In the genomic region with DNA sequence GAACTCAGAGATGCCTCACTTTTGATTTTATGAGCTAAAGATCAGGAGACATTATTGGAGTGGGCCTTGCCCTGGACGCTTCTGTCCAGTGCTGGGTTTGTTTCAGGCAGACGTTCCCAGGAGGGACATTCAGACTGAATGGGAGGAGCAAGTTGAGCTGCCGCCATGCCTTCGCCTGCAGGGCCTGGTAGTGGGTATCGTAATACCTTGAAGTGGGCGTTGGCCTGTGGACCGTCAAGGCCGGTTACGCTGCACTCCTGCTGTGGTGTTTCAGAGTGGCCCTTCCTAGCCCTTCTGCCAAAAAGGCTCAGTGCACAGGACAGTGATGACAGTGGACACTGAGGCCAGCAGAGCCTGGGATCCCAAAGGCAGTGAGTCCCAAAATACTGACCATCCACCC, we compare ENCODE assay signal across 24 cellular contexts. TPM values are rescaled to one million over a fixed set of nuclear protein-coding genes. Genes with fewer than 3 reads are reported as not detected.
"Had no signal": no experiment of that assay in that cellular context is flagged by ENCODE, and none has a peak within 500 bp of the region (broad histone marks: within the 10 kb centered on the region; RNA-seq: fewer than 3 reads in every experiment).

No MANE protein-coding gene starts in this region.

- DNase-seq: activated CD4-positive, alpha-beta T cell treated with anti-CD3 and anti-CD28 coated beads for 48 hours; activated CD4-positive, CD25-positive, alpha-beta regulatory T cell; activated CD8-positive, alpha-beta T cell treated with anti-CD3 and anti-CD28 coated beads for 36 hours; activated naive CD4-positive, alpha-beta T cell treated with anti-CD3 and anti-CD28 coated beads, Interleukin-2, amount 10 ng/mL, durations not matched to agents 7 days and 5 days; activated naive CD8-positive, alpha-beta T cell treated with anti-CD3 and anti-CD28 coated beads, Interleukin-2, amount 50 U/mL, for 24 hours; activated T-cell treated with anti-CD3 and anti-CD28 coated beads, Interleukin-2, amount 50 U/mL, for 1 hour; aorta; colonic mucosa; effector CD4-positive, alpha-beta T cell; gastrocnemius medialis; head of caudate nucleus; left lung; mammary epithelial cell; naive B cell; stimulated activated CD4-positive, alpha-beta T cell treated with anti-CD3 and anti-CD28 coated beads, Interleukin-4, amount 100 ng/mL, for 24 hours; T-cell; upper lobe of right lung had no signal

- H3K4me1 ChIP-seq: colonic mucosa, neural progenitor cell, upper lobe of right lung had no signal

- H3K27ac Mint-ChIP-seq: activated CD8-positive, alpha-beta T cell treated with anti-CD3 and anti-CD28 coated beads for 36 hours; activated naive CD4-positive, alpha-beta T cell treated with anti-CD3 and anti-CD28 coated beads, Interleukin-2, amount 10 ng/mL, durations not matched to agents 7 days and 5 days; activated naive CD8-positive, alpha-beta T cell treated with anti-CD3 and anti-CD28 coated beads, Interleukin-2, amount 50 U/mL, for 24 hours; activated T-helper 2 cell treated with anti-CD3 and anti-CD28 coated beads, Interferon-gamma antibody, Interleukin-2, Interleukin-4, amounts not matched to agents 10 μg/mL and 5 μg/mL and 100 μg/mL, durations not matched to agents 14 hours and 24 hours and 36 hours; naive B cell; neural progenitor cell; stimulated activated effector memory CD8-positive, alpha-beta T cell treated with anti-CD3 and anti-CD28 coated beads, Interleukin-12 subunit alpha, Interleukin-12 subunit beta, amount 100 ng/mL, for 72 hours; T-cell had no signal

- H3K9me3 ChIP-seq: colonic mucosa, gastrocnemius medialis, left lung, upper lobe of right lung had no signal

- H3K9me3 Mint-ChIP-seq: activated CD8-positive, alpha-beta T cell treated with anti-CD3 and anti-CD28 coated beads for 36 hours; activated naive CD4-positive, alpha-beta T cell treated with anti-CD3 and anti-CD28 coated beads, Interleukin-2, amount 10 ng/mL, durations not matched to agents 7 days and 5 days; activated naive CD8-positive, alpha-beta T cell treated with anti-CD3 and anti-CD28 coated beads, Interleukin-2, amount 50 U/mL, for 24 hours; activated T-helper 2 cell treated with anti-CD3 and anti-CD28 coated beads, Interferon-gamma antibody, Interleukin-2, Interleukin-4, amounts not matched to agents 10 μg/mL and 5 μg/mL and 100 μg/mL, durations not matched to agents 14 hours and 24 hours and 36 hours; central memory CD8-positive, alpha-beta T cell; neural progenitor cell; stimulated activated effector memory CD8-positive, alpha-beta T cell treated with anti-CD3 and anti-CD28 coated beads, Interleukin-12 subunit alpha, Interleukin-12 subunit beta, amount 100 ng/mL, for 72 hours; T-cell had no signal

- H3K4me1 Mint-ChIP-seq: central memory CD8-positive, alpha-beta T cell; stimulated activated effector memory CD8-positive, alpha-beta T cell treated with anti-CD3 and anti-CD28 coated beads, Interleukin-12 subunit alpha, Interleukin-12 subunit beta, amount 100 ng/mL, for 72 hours had no signal

- H3K4me3 ChIP-seq: colonic mucosa, gastrocnemius medialis, left lung, neural progenitor cell, upper lobe of right lung had no signal

- H3K36me3 ChIP-seq: colonic mucosa, gastrocnemius medialis, left lung, neural progenitor cell, upper lobe of right lung had no signal

- ATAC-seq: activated CD8-positive, alpha-beta T cell treated with anti-CD3 and anti-CD28 coated beads for 36 hours; activated naive CD8-positive, alpha-beta T cell treated with anti-CD3 and anti-CD28 coated beads, Interleukin-2, amount 50 U/mL, for 24 hours; esophagus mucosa; gastrocnemius medialis; sciatic nerve; stimulated activated effector memory CD8-positive, alpha-beta T cell treated with anti-CD3 and anti-CD28 coated beads, Interleukin-12 subunit alpha, Interleukin-12 subunit beta, amount 100 ng/mL, for 72 hours; T-cell; upper lobe of right lung had no signal

- H3K27ac ChIP-seq: colonic mucosa, gastrocnemius medialis, left lung, neural progenitor cell, upper lobe of right lung had no signal

- H3K4me3 Mint-ChIP-seq: activated CD8-positive, alpha-beta T cell treated with anti-CD3 and anti-CD28 coated beads for 36 hours; activated naive CD4-positive, alpha-beta T cell treated with anti-CD3 and anti-CD28 coated beads, Interleukin-2, amount 10 ng/mL, durations not matched to agents 7 days and 5 days; activated naive CD8-positive, alpha-beta T cell treated with anti-CD3 and anti-CD28 coated beads, Interleukin-2, amount 50 U/mL, for 24 hours; central memory CD8-positive, alpha-beta T cell; stimulated activated effector memory CD8-positive, alpha-beta T cell treated with anti-CD3 and anti-CD28 coated beads, Interleukin-12 subunit alpha, Interleukin-12 subunit beta, amount 100 ng/mL, for 72 hours had no signal

- H3K36me3 Mint-ChIP-seq: activated naive CD4-positive, alpha-beta T cell treated with anti-CD3 and anti-CD28 coated beads, Interleukin-2, amount 10 ng/mL, durations not matched to agents 7 days and 5 days; naive B cell; neural progenitor cell; stimulated activated effector memory CD8-positive, alpha-beta T cell treated with anti-CD3 and anti-CD28 coated beads, Interleukin-12 subunit alpha, Interleukin-12 subunit beta, amount 100 ng/mL, for 72 hours; T-cell had no signal

- H3K9ac ChIP-seq: neural progenitor cell had no signal

RNA-seq across cellular contexts. Expression of a gene that starts 1.6 kb away (rescaled TPM):
- total RNA-seq: activated CD8-positive, alpha-beta T cell treated with anti-CD3 and anti-CD28 coated beads for 36 hours; activated T-helper 2 cell treated with anti-CD3 and anti-CD28 coated beads, Interferon-gamma antibody, Interleukin-2, Interleukin-4, amounts not matched to agents 10 μg/mL and 5 μg/mL and 100 μg/mL, durations not matched to agents 14 hours and 24 hours and 36 hours; gastrocnemius medialis; osteoblast; T-cell had no signal
- polyA plus RNA-seq: mammary epithelial cell had no signal

RNA-seq across cellular contexts. Expression of a gene that starts 43.6 kb away (rescaled TPM):
- total RNA-seq: mammary epithelial cell had no signal
- polyA plus RNA-seq: mammary epithelial cell had no signal
